Comparison of ENCODE assay signal across 8 cellular contexts in the genomic region with DNA sequence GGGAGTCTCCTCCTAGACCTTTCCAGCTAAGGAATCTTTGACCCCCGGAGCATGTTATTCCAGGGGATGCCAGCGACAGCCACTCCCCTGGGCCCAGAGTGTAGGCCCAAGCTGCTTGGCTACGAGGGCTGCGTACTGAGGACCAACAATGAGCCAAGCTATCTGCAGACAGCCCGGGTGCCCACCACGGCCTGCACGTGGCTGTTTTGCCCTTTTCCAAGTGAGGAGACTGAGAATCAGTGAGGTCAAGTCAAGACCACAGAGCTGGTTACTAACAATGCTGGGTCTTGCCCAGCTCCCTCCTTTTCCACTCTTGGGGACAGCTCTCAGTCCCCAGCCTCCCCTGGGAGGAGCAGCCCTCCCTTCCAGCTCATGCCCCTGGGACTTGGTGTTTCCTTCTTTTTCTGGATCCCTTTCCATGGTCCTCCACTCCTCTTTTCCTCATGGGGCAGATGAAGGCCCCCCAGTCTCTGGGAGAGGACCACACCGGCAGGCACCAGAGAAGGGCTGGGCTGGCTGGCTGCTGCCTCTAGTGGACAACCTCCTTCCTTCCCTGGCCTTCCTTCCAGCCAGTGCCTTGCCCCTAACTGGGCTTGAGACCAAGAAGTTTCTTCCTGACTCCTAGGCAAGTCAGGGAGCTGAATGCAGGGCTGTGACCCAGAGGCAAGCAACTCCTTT. TPM values are rescaled to one million over a fixed set of nuclear protein-coding genes. Genes with fewer than 3 reads are reported as not detected.
DNase-seq lines count a peak whose midpoint lies in the region; ATAC-seq and TF ChIP-seq lines count a peak whose summit lies in the region.

No MANE protein-coding gene starts in this region.

- WGBS in esophagus, 2 donors: 16 to 18% methylated on average over 8 of the region's 8 CpGs

- H3K27me3 ChIP-seq in esophagus (ENCODE audit: control insufficient read depth in 1 of 2, insufficient read depth in 2 of 2, low read length in 2 of 2): no peaks in the 10 kb centered on the region
- peaks cover 17% of the 10 kb centered on the region for H3K27me3 ChIP-seq in muscle layer of duodenum (ENCODE audit: low read depth, low read length)

- H3K4me3 ChIP-seq in esophagus (ENCODE audit: low read depth in 1 of 2, low read length in 2 of 2) (peak overlapping the region; percentile 66 to 79), muscle layer of duodenum (ENCODE audit: low read depth in 1 of 2, low read length in 2 of 2) (peak overlapping the region; percentile 54)

- ATAC-seq in HG03342 (IDR thresholded peaks at IDR 0.05; ENCODE audit: unreplicated experiment) (no peak), HG03045 (IDR thresholded peaks at IDR 0.05; ENCODE audit: unreplicated experiment) (no peak)

- DNase-seq in AG09319 (ENCODE audit: extremely low read depth, low read depth) (no peak), HuH-7.5 (ENCODE audit: low spot score) (peak; percentile 57), NCI-H2029 treated with DMSO at 0.1 percent for 48 hours (lab: John Stamatoyannopoulos, UW) (no peak), NCI-H2081 (lab: John Stamatoyannopoulos, UW) (no peak)

- peak overlapping the region; percentile 71 to 88 for H3K27ac ChIP-seq in esophagus (ENCODE audit: low read depth in 2 of 2, low read length in 1 of 2)
- peak overlapping the region; percentile 56 for H3K27ac ChIP-seq in muscle layer of duodenum (ENCODE audit: low read length)

- H3K36me3 ChIP-seq in esophagus (ENCODE audit: control insufficient read depth in 2 of 2, insufficient read depth in 2 of 2, low read length in 1 of 2) (no peaks in the 10 kb centered on the region), muscle layer of duodenum (ENCODE audit: control insufficient read depth in 1 of 2, insufficient read depth in 2 of 2, low read length in 2 of 2) (no peaks in the 10 kb centered on the region)

- H3K4me1 ChIP-seq in esophagus (ENCODE audit: control insufficient read depth in 2 of 2, insufficient read depth in 2 of 2, low read length in 1 of 2): peaks cover 5 to 6% of the 10 kb centered on the region in 2 donors
- peaks cover 0 to 11% of the 10 kb centered on the region in 2 donors for H3K4me1 ChIP-seq in muscle layer of duodenum (ENCODE audit: control insufficient read depth in 1 of 2, insufficient read depth in 2 of 2, low read length in 2 of 2)

- H3K9me3 ChIP-seq in esophagus (ENCODE audit: control insufficient read depth in 2 of 2, insufficient read depth in 1 of 2, low read depth in 1 of 2, low read length in 1 of 2) (peaks cover 0 to 2% of the 10 kb centered on the region in 2 donors), muscle layer of duodenum (ENCODE audit: control insufficient read depth in 1 of 2, low read length in 2 of 2) (no peaks in the 10 kb centered on the region)

- peak; percentile 55 for TF ChIP-seq CTCF in AG09319 (IDR thresholded peaks at IDR 0.05; ENCODE audit: low read depth, low read length)

RNA-seq across cellular contexts. Expression of a gene that starts 0.6 kb away (rescaled TPM):
- 100 to 1,000 TPM; 235 to 264 TPM for polyA plus RNA-seq in esophagus
